14 cellular contexts compared by ENCODE assay signal in genomic region chr19:46503848-46504453, GRCh38. TPM values are rescaled to one million over a fixed set of nuclear protein-coding genes. Genes with fewer than 3 reads are reported as not detected.
A peak's percentile ranks its signal among the peaks of the same experiment; 100 is the strongest.
DNase-seq lines count a peak whose midpoint lies in the region; ATAC-seq and TF ChIP-seq lines count a peak whose summit lies in the region.
"Had no signal": no experiment of that assay in that cellular context is flagged by ENCODE, and none has a peak within 500 bp of the region (broad histone marks: within the 10 kb centered on the region; RNA-seq: fewer than 3 reads in every experiment).

No MANE protein-coding gene starts in this region.

- H3K9me2 ChIP-seq in GM23338 (ENCODE audit: insufficient read depth) (no peaks in the 10 kb centered on the region), hepatocyte (replicated peaks; ENCODE audit: insufficient read depth) (no peaks in the 10 kb centered on the region)

- no peak for ATAC-seq in GM23338
- ATAC-seq: CD8-positive, alpha-beta T cell had no signal

- no peaks in the 10 kb centered on the region for H3K79me2 ChIP-seq in GM23338 (replicated peaks; ENCODE audit: insufficient read depth)
- no peaks in the 10 kb centered on the region for H3K79me2 ChIP-seq in hepatocyte

- TF ChIP-seq CTCF in GM23338 (conservative IDR thresholded peaks at IDR 0.05; ENCODE audit: low read depth in 2 of 2) (no peak), hepatocyte (IDR thresholded peaks at IDR 0.05; ENCODE audit: poor library complexity) (no peak)

- 71% methylated on average over 17 of the region's 17 CpGs for WGBS in hepatocyte (ENCODE audit: low lambda C conversion rate, missing lambda C conversion rate)

- H3F3A ChIP-seq in GM23338 (replicated peaks; ENCODE audit: low read depth), result no peaks in the 10 kb centered on the region

- H3K4me2 ChIP-seq in GM23338, result no peak overlapping the region
- no peak overlapping the region for H3K4me2 ChIP-seq in hepatocyte

- peak; percentile 51 for DNase-seq in GM23338 (ENCODE audit: low spot score)
- DNase-seq in NCI-H2227 (lab: John Stamatoyannopoulos, UW; ENCODE audit: unreplicated experiment), result peak; percentile 72
- peak; percentile 76 for DNase-seq in putamen (ENCODE audit: low spot score)
- DNase-seq in NCI-H774 (lab: John Stamatoyannopoulos, UW), result no peak
- no peak for DNase-seq in hepatocyte (ENCODE audit: low spot score)
- DNase-seq in NCI-H446 (lab: John Stamatoyannopoulos, UW), result no peak
- DNase-seq: ACHN; CD8-positive, alpha-beta T cell; GOT3; Kasumi-1; NCI-H2029; Peyer's patch; Right ventricle myocardium superior had no signal

- H3K27me3 Mint-ChIP-seq in GM23338 (ENCODE audit: insufficient read depth, low read depth, poor library complexity), result peaks cover 4% of the 10 kb centered on the region

- H3K9me3 ChIP-seq in hepatocyte (ENCODE audit: low read depth), result no peaks in the 10 kb centered on the region
- H3K9me3 ChIP-seq: Peyer's patch had no signal

- H4K20me1 ChIP-seq in GM23338 (replicated peaks; ENCODE audit: insufficient read depth) (no peaks in the 10 kb centered on the region), hepatocyte (ENCODE audit: insufficient read depth, poor library complexity, severe bottlenecking) (no peaks in the 10 kb centered on the region)

- H3K4me1 Mint-ChIP-seq in GM23338, result no peaks in the 10 kb centered on the region

- H3K27me3 ChIP-seq in GM23338 (ENCODE audit: insufficient read depth) (no peaks in the 10 kb centered on the region), hepatocyte (no peaks in the 10 kb centered on the region)
- H3K27me3 ChIP-seq: Peyer's patch had no signal

- H3K27ac Mint-ChIP-seq in GM23338, result no peak overlapping the region
- H3K27ac Mint-ChIP-seq: CD8-positive, alpha-beta T cell had no signal

- no peaks in the 10 kb centered on the region for H3K36me3 ChIP-seq in GM23338 (ENCODE audit: insufficient read depth)
- no peaks in the 10 kb centered on the region for H3K36me3 ChIP-seq in hepatocyte (replicated peaks; ENCODE audit: insufficient read depth, low read depth)
- H3K36me3 ChIP-seq: Peyer's patch had no signal

- H3K27ac ChIP-seq in GM23338 (ENCODE audit: low read depth), result no peak overlapping the region
- peak overlapping the region; percentile 40 for H3K27ac ChIP-seq in cingulate gyrus (ENCODE audit: low read depth, low read length)
- H3K27ac ChIP-seq in hepatocyte, result no peak overlapping the region
- H3K27ac ChIP-seq: Peyer's patch had no signal

- no peak overlapping the region for H2AFZ ChIP-seq in GM23338
- no peak overlapping the region for H2AFZ ChIP-seq in hepatocyte

- no peaks in the 10 kb centered on the region for H3K4me1 ChIP-seq in GM23338 (ENCODE audit: insufficient read depth)
- no peaks in the 10 kb centered on the region for H3K4me1 ChIP-seq in hepatocyte (ENCODE audit: insufficient read depth)
- H3K4me1 ChIP-seq: Peyer's patch had no signal

- no peaks in the 10 kb centered on the region for H3K36me3 Mint-ChIP-seq in GM23338 (ENCODE audit: low read depth)
- H3K36me3 Mint-ChIP-seq: CD8-positive, alpha-beta T cell had no signal

- H3K9me3 Mint-ChIP-seq in GM23338, result no peaks in the 10 kb centered on the region
- H3K9me3 Mint-ChIP-seq: CD8-positive, alpha-beta T cell had no signal

- no peak overlapping the region for H3K4me3 Mint-ChIP-seq in GM23338
- H3K4me3 Mint-ChIP-seq: CD8-positive, alpha-beta T cell had no signal

- H3K4me3 ChIP-seq in GM23338 (no peak overlapping the region), hepatocyte (no peak overlapping the region)
- H3K4me3 ChIP-seq: Peyer's patch had no signal

TF ChIP-seq in GM23338, 12 proteins besides CTCF, POLR2A, EP300 and RAD21:
- TF ChIP-seq ZNF331 (CRISPR knock-in tag; IDR thresholded peaks at IDR 0.05; ENCODE audit: low read depth), result no peak
- no peak for TF ChIP-seq EZH2 (IDR thresholded peaks at IDR 0.05; ENCODE audit: low read depth, unreplicated experiment)
- no peak for TF ChIP-seq STAT1 (IDR thresholded peaks at IDR 0.05; ENCODE audit: unreplicated experiment)
- no peak for TF ChIP-seq ZNF114 (CRISPR knock-in tag; IDR thresholded peaks at IDR 0.05)
- no peak for TF ChIP-seq REST (IDR thresholded peaks at IDR 0.05; ENCODE audit: unreplicated experiment)
- no peak for TF ChIP-seq POLR2AphosphoS5 (IDR thresholded peaks at IDR 0.05; ENCODE audit: low read depth)

RNA-seq across cellular contexts. Expression of gene PNMA8B, which starts 8.3 kb away (rescaled TPM):
- total RNA-seq in GM23338 (2014; rRNA removed; shearing (Covaris generic)), result 1.6 and 1.7 TPM in 2 replicates
- polyA plus RNA-seq in GM23338 (2016; fragmentation: Nextera tagmentation; extraction: Ambion mirVana), result 0.44 and 0.80 TPM in 2 replicates
- total RNA-seq in hepatocyte, result 0.32 and 1.0 TPM in 2 replicates
- 0.50 and 0.57 TPM in 2 replicates for polyA plus RNA-seq in hepatocyte
- total RNA-seq: CD8-positive, alpha-beta T cell had no signal

RNA-seq across cellular contexts. Expression of gene PNMA8A, which starts 32.6 kb away (rescaled TPM):
- 17.8 and 19.6 TPM in 2 replicates for total RNA-seq in GM23338 (2014; rRNA removed; shearing (Covaris generic))
- polyA plus RNA-seq in GM23338 (2016; fragmentation: Nextera tagmentation; extraction: Ambion mirVana), result 21.7 and 28.0 TPM in 2 replicates
- 11.2 and 11.4 TPM in 2 replicates for total RNA-seq in hepatocyte
- polyA plus RNA-seq in hepatocyte, result 5.5 and 6.4 TPM in 2 replicates
- total RNA-seq: CD8-positive, alpha-beta T cell had no signal

Comparison
In these comparisons a context has a peak if more than half of its experiments do, and no peak if none do; other contexts are left out.
1. DNase-seq: peak in GM23338 (single experiment), NCI-H2227 (single experiment) and putamen (single experiment); none in NCI-H774 (single experiment), hepatocyte (single experiment) and NCI-H446 (0 of 2).